ENCODE assay signal across 20 cellular contexts in genomic region chr10:127198307-127198706, GRCh38. TPM values are rescaled to one million over a fixed set of nuclear protein-coding genes. Genes with fewer than 3 reads are reported as not detected.
DNase-seq lines count a peak whose midpoint lies in the region; ATAC-seq and TF ChIP-seq lines count a peak whose summit lies in the region.
"Had no signal": no experiment of that assay in that cellular context is flagged by ENCODE, and none has a peak within 500 bp of the region (broad histone marks: within the 10 kb centered on the region; RNA-seq: fewer than 3 reads in every experiment).

No MANE protein-coding gene starts in this region.

- no peaks in the 10 kb centered on the region; the same call in 1 of the 2 replicates for H3K79me2 ChIP-seq in GM23248 (ENCODE audit: insufficient read depth)

- ATAC-seq in HG03439 (IDR thresholded peaks at IDR 0.05; ENCODE audit: unreplicated experiment) = no peak
- ATAC-seq: CD8-positive, alpha-beta T cell; left cardiac atrium; mucosa of descending colon had no signal

- no peak overlapping the region for H3K27ac ChIP-seq in GM23248
- H3K27ac ChIP-seq: cardiac muscle cell, SK-N-MC had no signal

- peaks cover 10% of the 10 kb centered on the region for H3K36me3 Mint-ChIP-seq in nephron (ENCODE audit: low read depth)
- H3K36me3 Mint-ChIP-seq: activated naive CD4-positive, alpha-beta T cell treated with anti-CD3 and anti-CD28 coated beads, Interleukin-2, amount 50 U/mL, for 24 hours; CD8-positive, alpha-beta T cell had no signal

- no peaks in the 10 kb centered on the region for H3K9me3 Mint-ChIP-seq in nephron
- H3K9me3 Mint-ChIP-seq: activated CD4-positive, alpha-beta T cell treated with anti-CD3 and anti-CD28 coated beads, Interleukin-2, amount 10 ng/mL, durations not matched to agents 7 days and 5 days; activated naive CD4-positive, alpha-beta T cell treated with anti-CD3 and anti-CD28 coated beads, Interleukin-2, amount 50 U/mL, for 24 hours; CD8-positive, alpha-beta T cell had no signal

- H3K27me3 ChIP-seq in GM23248 (replicated peaks; ENCODE audit: insufficient read depth) = no peaks in the 10 kb centered on the region

- TF ChIP-seq CTCF in AG04449 (IDR thresholded peaks at IDR 0.05; ENCODE audit: insufficient read depth, low read length, missing control alignments) (peak; percentile 10), astrocyte of the spinal cord (IDR thresholded peaks at IDR 0.05; ENCODE audit: low read depth, low read length) (peak; percentile 15), nephron (IDR thresholded peaks at IDR 0.05; ENCODE audit: unreplicated experiment in 3 of 3) (no peak)

- H3K4me1 ChIP-seq in GM23248 (ENCODE audit: insufficient read depth) = 0 out of 2 replicates have a peak, but pooled peaks cover 8% of the 10 kb centered on the region

- H3K4me2 ChIP-seq in GM23248 (ENCODE audit: unreplicated experiment) = no peak overlapping the region
- H3K4me2 ChIP-seq: smooth muscle cell had no signal

- DNase-seq in AG04449 (ENCODE audit: low read depth, low spot score) = no peak
- peak; percentile 9 for DNase-seq in GM23248
- no peak for DNase-seq in astrocyte of the spinal cord (ENCODE audit: low read depth, low spot score)
- DNase-seq in KG1 (lab: John Stamatoyannopoulos, UW) = no peak
- no peak for DNase-seq in AG08395 (ENCODE audit: low spot score)
- DNase-seq: activated CD4-positive, alpha-beta T cell treated with anti-CD3 and anti-CD28 coated beads, Interleukin-2, amount 10 ng/mL, durations not matched to agents 7 days and 5 days; activated T-cell treated with anti-CD3 and anti-CD28 coated beads for 4 hours; CD8-positive, alpha-beta T cell; effector CD4-positive, alpha-beta T cell; Karpas-422; left cardiac atrium; mucosa of descending colon; NCI-H1436 treated with DMSO at 0.1 percent for 48 hours; NCI-H446 treated with DMSO at 0.1 percent for 48 hours had no signal

- CTCF ChIA-PET in AG04449 (lab: Yijun Ruan, JAX) = no interaction called here

- H2AFZ ChIP-seq in GM23248 = no peak overlapping the region

- in situ Hi-C loops in GM23248 (cut with MboI) = no loop called here
- in situ Hi-C loops in astrocyte of the spinal cord (cut with HindIII; ENCODE audit: low sequenced_read_pairs) = no loop called here

- no peak overlapping the region for H3K4me3 ChIP-seq in AG04449 (ENCODE audit: low read depth, low read length)
- H3K4me3 ChIP-seq in GM23248 = no peak overlapping the region
- H3K4me3 ChIP-seq in astrocyte of the spinal cord (ENCODE audit: low read depth, low read length) = no peak overlapping the region
- H3K4me3 ChIP-seq: cardiac muscle cell, mucosa of descending colon, SK-N-MC, smooth muscle cell had no signal

- peaks cover 12% of the 10 kb centered on the region for H3F3A ChIP-seq in GM23248 (ENCODE audit: insufficient read depth)

- no peaks in the 10 kb centered on the region for H3K9me2 ChIP-seq in GM23248 (ENCODE audit: insufficient read depth)

- peaks cover 41% of the 10 kb centered on the region for H3K27me3 Mint-ChIP-seq in nephron (ENCODE audit: low read depth)

- H3K27ac Mint-ChIP-seq in nephron = no peak overlapping the region
- H3K27ac Mint-ChIP-seq: activated CD4-positive, alpha-beta T cell treated with anti-CD3 and anti-CD28 coated beads, Interleukin-2, amount 10 ng/mL, durations not matched to agents 7 days and 5 days; activated naive CD4-positive, alpha-beta T cell treated with anti-CD3 and anti-CD28 coated beads, Interleukin-2, amount 50 U/mL, for 24 hours; CD8-positive, alpha-beta T cell had no signal

- no peaks in the 10 kb centered on the region for H4K20me1 ChIP-seq in GM23248 (ENCODE audit: insufficient read depth)

- H3K36me3 ChIP-seq in GM23248 (ENCODE audit: low read depth) = no peaks in the 10 kb centered on the region
- H3K36me3 ChIP-seq: cardiac muscle cell had no signal

- POLR2A ChIA-PET in AG04449 (lab: Yijun Ruan, JAX) = no interaction called here

- H3K9ac ChIP-seq in GM23248 = no peak overlapping the region

- H3K4me3 Mint-ChIP-seq in nephron = peak overlapping the region; percentile 19 to 73 (median 67)
- H3K4me3 Mint-ChIP-seq: activated CD4-positive, alpha-beta T cell treated with anti-CD3 and anti-CD28 coated beads, Interleukin-2, amount 10 ng/mL, durations not matched to agents 7 days and 5 days; activated naive CD4-positive, alpha-beta T cell treated with anti-CD3 and anti-CD28 coated beads, Interleukin-2, amount 50 U/mL, for 24 hours; CD8-positive, alpha-beta T cell had no signal

- H3K9me3 ChIP-seq in GM23248 (ENCODE audit: low read depth) = no peaks in the 10 kb centered on the region
- H3K9me3 ChIP-seq: mucosa of descending colon had no signal

- H3K4me1 Mint-ChIP-seq in nephron = peaks cover 8% of the 10 kb centered on the region
- H3K4me1 Mint-ChIP-seq: activated CD4-positive, alpha-beta T cell treated with anti-CD3 and anti-CD28 coated beads, Interleukin-2, amount 10 ng/mL, durations not matched to agents 7 days and 5 days; activated naive CD4-positive, alpha-beta T cell treated with anti-CD3 and anti-CD28 coated beads, Interleukin-2, amount 50 U/mL, for 24 hours had no signal

- WGBS in GM23248 (ENCODE audit: low coverage in 1 of 2, low lambda C conversion rate in 2 of 2, missing lambda C conversion rate in 2 of 2), 2 experiments = 89% methylated on average over 5 of the region's 5 CpGs

RNA-seq across cellular contexts. Expression of gene INSYN2A, which starts 1.9 kb away (rescaled TPM):
- 0.43 and 0.51 TPM in 2 replicates for total RNA-seq in GM23248 (2014; rRNA removed; shearing (Covaris generic))
- polyA plus RNA-seq in GM23248 (2016; fragmentation: Nextera tagmentation; extraction: Ambion mirVana) = 0.20 and 0.54 TPM in 2 replicates
- total RNA-seq: activated CD4-positive, alpha-beta T cell treated with anti-CD3 and anti-CD28 coated beads, Interleukin-2, amount 10 ng/mL, durations not matched to agents 7 days and 5 days; cardiac muscle cell; CD8-positive, alpha-beta T cell; left cardiac atrium had no signal

Comparison
In these comparisons a context has a peak if more than half of its experiments do, and no peak if none do; other contexts are left out.
1. CTCF ChIP-seq: peak in AG04449 (single experiment) and astrocyte of the spinal cord (single experiment); none in nephron (0 of 3).